Comparison of ENCODE assay signal across 8 cellular contexts in the genomic region with DNA sequence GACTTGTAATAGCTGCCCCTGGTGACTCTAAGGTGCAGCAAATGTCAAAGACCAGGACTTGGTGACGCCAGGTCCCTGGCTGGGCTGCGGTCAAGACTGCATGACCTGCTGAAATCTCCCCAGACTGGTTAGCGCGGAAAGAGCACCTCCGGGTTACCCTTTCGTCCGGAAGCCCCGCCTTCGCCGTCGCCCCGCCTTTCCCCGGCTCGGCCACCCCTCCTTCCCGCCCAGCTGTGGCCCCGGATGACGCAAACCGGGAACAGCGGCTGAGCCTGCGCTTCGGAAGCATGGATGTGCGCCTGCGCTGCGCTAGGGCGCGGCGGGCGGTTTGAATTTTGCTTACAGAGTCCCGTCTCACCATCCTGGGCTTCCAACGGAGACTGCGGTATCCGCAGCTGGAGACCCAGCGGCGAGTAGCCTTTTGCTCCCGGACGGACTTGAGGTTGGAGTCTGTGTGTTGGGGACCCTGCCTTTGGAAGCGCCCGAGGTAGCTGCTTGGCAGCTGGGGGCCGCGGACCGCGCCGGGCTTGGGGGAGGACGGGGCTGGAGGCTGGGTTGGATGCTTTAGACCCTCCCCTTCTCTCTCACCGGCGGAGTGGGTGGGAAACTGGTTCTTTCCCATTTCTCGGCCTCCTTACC. TPM values are rescaled to one million over a fixed set of nuclear protein-coding genes. Genes with fewer than 3 reads are reported as not detected.
DNase-seq lines count a peak whose midpoint lies in the region; ATAC-seq and TF ChIP-seq lines count a peak whose summit lies in the region.

A gene with protein sequence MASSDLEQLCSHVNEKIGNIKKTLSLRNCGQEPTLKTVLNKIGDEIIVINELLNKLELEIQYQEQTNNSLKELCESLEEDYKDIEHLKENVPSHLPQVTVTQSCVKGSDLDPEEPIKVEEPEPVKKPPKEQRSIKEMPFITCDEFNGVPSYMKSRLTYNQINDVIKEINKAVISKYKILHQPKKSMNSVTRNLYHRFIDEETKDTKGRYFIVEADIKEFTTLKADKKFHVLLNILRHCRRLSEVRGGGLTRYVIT (plus strand): TSS at position 294 of the 639 bp plus-strand sequence. CDS start 785 bp downstream, outside the sequence.

- peak within 1 kb of the TSS; percentile 83 for H3K4me3 Mint-ChIP-seq in activated CD4-positive, alpha-beta T cell treated with anti-CD3 and anti-CD28 coated beads for 36 hours

- peak within 1 kb of the TSS; percentile 90 for H3K4me3 ChIP-seq in kidney epithelial cell (ENCODE audit: low read depth, low read length)

- no peak for TF ChIP-seq CTCF in kidney epithelial cell (IDR thresholded peaks at IDR 0.05; ENCODE audit: insufficient read depth, low read length, poor library complexity, severe bottlenecking)

- intact Hi-C loops in activated CD4-positive, alpha-beta T cell treated with anti-CD3 and anti-CD28 coated beads for 36 hours (cut with DNase I, micrococcal nuclease) = loop anchor here (1.0 to 10.0 kb wide), 11 partner anchors 68 to 883 kb away; partner anchors contain the start of genes ACAA2 (in 2 of the 2), CXXC1 (in 2 of the 2), MBD1 (in 2 of the 2) and RPL17 (in 2 of the 2)

- H3K27me3 Mint-ChIP-seq in activated CD4-positive, alpha-beta T cell treated with anti-CD3 and anti-CD28 coated beads for 36 hours = peaks cover under 1% of the 10 kb centered on the region

- DNase-seq in Ammon's horn (ENCODE audit: low spot score) = peak; percentile 95
- DNase-seq in GM19238 (ENCODE audit: insufficient read length, low spot score) = peak; percentile 90
- DNase-seq in NCI-H524 (lab: John Stamatoyannopoulos, UW) = peak; percentile 73 to 90
- peak; percentile 96 for DNase-seq in activated CD4-positive, alpha-beta T cell treated with anti-CD3 and anti-CD28 coated beads for 36 hours
- DNase-seq in kidney epithelial cell (ENCODE audit: low read depth) = peak; percentile 54
- peak; percentile 84 to 88 for DNase-seq in stimulated activated CD4-positive, alpha-beta T cell treated with anti-CD3 and anti-CD28 coated beads, Interleukin-15, amount 100 ng/mL, for 48 hours (ENCODE audit: low read depth in 2 of 2)

- H3K36me3 ChIP-seq in kidney epithelial cell (ENCODE audit: control insufficient read depth, insufficient read depth, low read length) = no peaks in the 10 kb centered on the region

- POLR2A ChIA-PET in activated CD4-positive, alpha-beta T cell treated with anti-CD3 and anti-CD28 coated beads for 36 hours (lab: Charles Lee) = interaction anchor here (0.8 kb wide), 1 partner anchor 93 kb away, joined by 3 read pairs; the partner anchor contains the start of gene MBD1

- no peaks in the 10 kb centered on the region for H3K27me3 ChIP-seq in kidney epithelial cell (ENCODE audit: control insufficient read depth, insufficient read depth, low read length)

- peak within 1 kb of the TSS; percentile 79 for H3K27ac Mint-ChIP-seq in activated CD4-positive, alpha-beta T cell treated with anti-CD3 and anti-CD28 coated beads for 36 hours

- peaks cover 4% of the 10 kb centered on the region for H3K9me3 Mint-ChIP-seq in activated CD4-positive, alpha-beta T cell treated with anti-CD3 and anti-CD28 coated beads for 36 hours (ENCODE audit: low read depth)

- peak within 1 kb of the TSS; percentile 65 for H3K27ac ChIP-seq in cingulate gyrus (ENCODE audit: low read depth, low read length)

- ATAC-seq in HG03442 (IDR thresholded peaks at IDR 0.05; ENCODE audit: unreplicated experiment) = peak; percentile 88
- peak; percentile 99 for ATAC-seq in activated CD4-positive, alpha-beta T cell treated with anti-CD3 and anti-CD28 coated beads for 36 hours

- H3K36me3 Mint-ChIP-seq in activated CD4-positive, alpha-beta T cell treated with anti-CD3 and anti-CD28 coated beads for 36 hours (ENCODE audit: low read depth) = peaks cover 12% of the 10 kb centered on the region

- H3K4me1 Mint-ChIP-seq in activated CD4-positive, alpha-beta T cell treated with anti-CD3 and anti-CD28 coated beads for 36 hours = peaks cover 2% of the 10 kb centered on the region

- CTCF ChIA-PET in activated CD4-positive, alpha-beta T cell treated with anti-CD3 and anti-CD28 coated beads for 36 hours (lab: Charles Lee) = interaction anchor here (0.7 to 1.9 kb wide), 7 partner anchors 11 to 411 kb away, joined by 3 to 16 read pairs (median 4); no protein-coding TSS in a partner anchor

RNA-seq across cellular contexts. Expression of the gene that starts here (rescaled TPM):
- total RNA-seq in activated CD4-positive, alpha-beta T cell treated with anti-CD3 and anti-CD28 coated beads for 36 hours = 10 to 100 TPM; 38.6 to 48.3 TPM
- total RNA-seq in kidney epithelial cell = 4.1 and 5.1 TPM in 2 replicates

Comparison
In these comparisons a context has a peak if more than half of its experiments do, and no peak if none do; other contexts are left out.
1. Peak in every context shown above with its lines: DNase-seq, ATAC-seq, H3K4me3 ChIP-seq and H3K27ac ChIP-seq.